In genomic region chr6:23183846-23184245, GRCh38 we compare ENCODE assay signal across 22 cellular contexts.
"Had no signal": no experiment of that assay in that cellular context is flagged by ENCODE, and none has a peak within 500 bp of the region (broad histone marks: within the 10 kb centered on the region; RNA-seq: fewer than 3 reads in every experiment).

No MANE protein-coding gene starts in this region.

- ATAC-seq: effector memory CD8-positive, alpha-beta T cell; esophagus mucosa; gastrocnemius medialis; heart left ventricle; left cardiac atrium; left lung; left ventricle myocardium superior; lower lobe of right lung; naive thymus-derived CD4-positive, alpha-beta T cell had no signal

- H3K4me1 Mint-ChIP-seq: immature natural killer cell; naive thymus-derived CD4-positive, alpha-beta T cell had no signal

- H3K27ac Mint-ChIP-seq: dendritic cell treated with granulocyte-macrophage colony-stimulating factor and Interleukin-4, amounts not matched to agents 40 ng/mL and 50 ng/mL, for 4 days; effector memory CD8-positive, alpha-beta T cell; endodermal cell; immature natural killer cell; naive thymus-derived CD4-positive, alpha-beta T cell had no signal

- H3K4me3 Mint-ChIP-seq: dendritic cell treated with granulocyte-macrophage colony-stimulating factor and Interleukin-4, amounts not matched to agents 40 ng/mL and 50 ng/mL, for 4 days; effector memory CD8-positive, alpha-beta T cell; endodermal cell; immature natural killer cell; naive thymus-derived CD4-positive, alpha-beta T cell had no signal

- H3K36me3 Mint-ChIP-seq: immature natural killer cell; naive thymus-derived CD4-positive, alpha-beta T cell had no signal

- H3K9me3 Mint-ChIP-seq: dendritic cell treated with granulocyte-macrophage colony-stimulating factor and Interleukin-4, amounts not matched to agents 40 ng/mL and 50 ng/mL, for 4 days had no signal

- H3K27me3 Mint-ChIP-seq: dendritic cell treated with granulocyte-macrophage colony-stimulating factor and Interleukin-4, amounts not matched to agents 40 ng/mL and 50 ng/mL, for 4 days; effector memory CD8-positive, alpha-beta T cell; naive thymus-derived CD4-positive, alpha-beta T cell had no signal

- DNase-seq: colonic mucosa; cortex of kidney; effector CD8-positive, alpha-beta T cell; effector memory CD8-positive, alpha-beta T cell; endodermal cell; erythroblast; esophagus squamous epithelium; foreskin fibroblast; foreskin melanocyte; gastrocnemius medialis; heart left ventricle; hypothalamus; immature natural killer cell; left cardiac atrium; left lung; left ventricle myocardium superior; lower lobe of right lung; mesenchymal stem cell; midbrain; naive thymus-derived CD4-positive, alpha-beta T cell had no signal
